8 cellular contexts compared by ENCODE assay signal in genomic region chr2:128026422-128027277, GRCh38. TPM values are rescaled to one million over a fixed set of nuclear protein-coding genes. Genes with fewer than 3 reads are reported as not detected.
A peak's percentile ranks its signal among the peaks of the same experiment; 100 is the strongest.
DNase-seq lines count a peak whose midpoint lies in the region; ATAC-seq lines count a peak whose summit lies in the region.

No MANE protein-coding gene starts in this region.

- H3K4me1 Mint-ChIP-seq in activated naive CD8-positive, alpha-beta T cell treated with anti-CD3 and anti-CD28 coated beads, Interleukin-2, amount 10 ng/mL, durations not matched to agents 7 days and 5 days, result peaks cover 29% of the 10 kb centered on the region
- peaks cover 7 to 18% of the 10 kb centered on the region in 2 donors for H3K4me1 Mint-ChIP-seq in stimulated activated naive B cell treated with anti-CD40 and anti-IgM and Interleukin-4, amounts not matched to agents 10 μg/mL and 1 μg/mL and 100 μg/mL, for 72 hours

- peak in 2 of 3 experiments; percentile 57 to 74 for DNase-seq in NCI-H1417 (lab: John Stamatoyannopoulos, UW)
- no peak for DNase-seq in NCI-H1417 treated with DMSO at 0.1 percent for 48 hours (lab: John Stamatoyannopoulos, UW)
- DNase-seq in activated naive CD8-positive, alpha-beta T cell treated with anti-CD3 and anti-CD28 coated beads, Interleukin-2, amount 10 ng/mL, durations not matched to agents 7 days and 5 days, result no peak
- peak; percentile 21 for DNase-seq in iris pigment epithelial cell (ENCODE audit: low read depth)
- no peak for DNase-seq in stimulated activated naive B cell treated with anti-CD40 and anti-IgM and Interleukin-4, amounts not matched to agents 10 μg/mL and 1 μg/mL and 100 μg/mL, for 72 hours
- no peak for DNase-seq in epidermal melanocyte (ENCODE audit: insufficient read length, low spot score)
- DNase-seq in effector CD4-positive, alpha-beta T cell, result no peak

- peak overlapping the region; percentile 99 for H3K4me3 Mint-ChIP-seq in activated naive CD8-positive, alpha-beta T cell treated with anti-CD3 and anti-CD28 coated beads, Interleukin-2, amount 10 ng/mL, durations not matched to agents 7 days and 5 days
- H3K4me3 Mint-ChIP-seq in stimulated activated naive B cell treated with anti-CD40 and anti-IgM and Interleukin-4, amounts not matched to agents 10 μg/mL and 1 μg/mL and 100 μg/mL, for 72 hours, result peak overlapping the region; percentile 92 to 94

- ATAC-seq in HG02981 (IDR thresholded peaks at IDR 0.05; ENCODE audit: unreplicated experiment), result peak; percentile 1
- no peak for ATAC-seq in activated naive CD8-positive, alpha-beta T cell treated with anti-CD3 and anti-CD28 coated beads, Interleukin-2, amount 10 ng/mL, durations not matched to agents 7 days and 5 days (ENCODE audit: low read depth)
- peak; percentile 2 to 4 for ATAC-seq in stimulated activated naive B cell treated with anti-CD40 and anti-IgM and Interleukin-4, amounts not matched to agents 10 μg/mL and 1 μg/mL and 100 μg/mL, for 72 hours (replicated peaks)

- H3K27ac Mint-ChIP-seq in activated naive CD8-positive, alpha-beta T cell treated with anti-CD3 and anti-CD28 coated beads, Interleukin-2, amount 10 ng/mL, durations not matched to agents 7 days and 5 days, result peak overlapping the region; percentile 93
- peak overlapping the region; percentile 96 for H3K27ac Mint-ChIP-seq in stimulated activated naive B cell treated with anti-CD40 and anti-IgM and Interleukin-4, amounts not matched to agents 10 μg/mL and 1 μg/mL and 100 μg/mL, for 72 hours

- no peaks in the 10 kb centered on the region for H3K9me3 Mint-ChIP-seq in activated naive CD8-positive, alpha-beta T cell treated with anti-CD3 and anti-CD28 coated beads, Interleukin-2, amount 10 ng/mL, durations not matched to agents 7 days and 5 days
- H3K9me3 Mint-ChIP-seq in stimulated activated naive B cell treated with anti-CD40 and anti-IgM and Interleukin-4, amounts not matched to agents 10 μg/mL and 1 μg/mL and 100 μg/mL, for 72 hours, result no peaks in the 10 kb centered on the region

- H3K27me3 Mint-ChIP-seq in activated naive CD8-positive, alpha-beta T cell treated with anti-CD3 and anti-CD28 coated beads, Interleukin-2, amount 10 ng/mL, durations not matched to agents 7 days and 5 days, result peaks cover 3% of the 10 kb centered on the region
- H3K27me3 Mint-ChIP-seq in stimulated activated naive B cell treated with anti-CD40 and anti-IgM and Interleukin-4, amounts not matched to agents 10 μg/mL and 1 μg/mL and 100 μg/mL, for 72 hours, result no peaks in the 10 kb centered on the region

- H3K36me3 Mint-ChIP-seq in activated naive CD8-positive, alpha-beta T cell treated with anti-CD3 and anti-CD28 coated beads, Interleukin-2, amount 10 ng/mL, durations not matched to agents 7 days and 5 days, result peaks cover 6% of the 10 kb centered on the region
- peaks cover 0 to 5% of the 10 kb centered on the region in 2 donors for H3K36me3 Mint-ChIP-seq in stimulated activated naive B cell treated with anti-CD40 and anti-IgM and Interleukin-4, amounts not matched to agents 10 μg/mL and 1 μg/mL and 100 μg/mL, for 72 hours

- POLR2A ChIA-PET in activated naive CD8-positive, alpha-beta T cell treated with anti-CD3 and anti-CD28 coated beads, Interleukin-2, amount 10 ng/mL, durations not matched to agents 7 days and 5 days (lab: Charles Lee), result interaction anchor here (0.7 to 2.8 kb wide), 2 partner anchors 65 kb away, joined by 5 to 53 read pairs; partner anchors contain the start of gene UGGT1

RNA-seq across cellular contexts. Expression of gene SAP130, which starts 1.2 kb away (rescaled TPM):
- total RNA-seq in activated naive CD8-positive, alpha-beta T cell treated with anti-CD3 and anti-CD28 coated beads, Interleukin-2, amount 10 ng/mL, durations not matched to agents 7 days and 5 days, result 10 to 100 TPM; 37.8 to 41.4 TPM

Comparison
In these comparisons a context has a peak if more than half of its experiments do, and no peak if none do; other contexts are left out.
1. DNase-seq: peak in NCI-H1417 (2 of 3) and iris pigment epithelial cell (single experiment); none in NCI-H1417 treated with DMSO at 0.1 percent for 48 hours (single experiment), activated naive CD8-positive, alpha-beta T cell treated with anti-CD3 and anti-CD28 coated beads, Interleukin-2, amount 10 ng/mL, durations not matched to agents 7 days and 5 days (single experiment), stimulated activated naive B cell treated with anti-CD40 and anti-IgM and Interleukin-4, amounts not matched to agents 10 μg/mL and 1 μg/mL and 100 μg/mL, for 72 hours (single experiment), epidermal melanocyte (single experiment) and effector CD4-positive, alpha-beta T cell (single experiment).